Comparison of ENCODE assay signal across 8 cellular contexts in the genomic region with DNA sequence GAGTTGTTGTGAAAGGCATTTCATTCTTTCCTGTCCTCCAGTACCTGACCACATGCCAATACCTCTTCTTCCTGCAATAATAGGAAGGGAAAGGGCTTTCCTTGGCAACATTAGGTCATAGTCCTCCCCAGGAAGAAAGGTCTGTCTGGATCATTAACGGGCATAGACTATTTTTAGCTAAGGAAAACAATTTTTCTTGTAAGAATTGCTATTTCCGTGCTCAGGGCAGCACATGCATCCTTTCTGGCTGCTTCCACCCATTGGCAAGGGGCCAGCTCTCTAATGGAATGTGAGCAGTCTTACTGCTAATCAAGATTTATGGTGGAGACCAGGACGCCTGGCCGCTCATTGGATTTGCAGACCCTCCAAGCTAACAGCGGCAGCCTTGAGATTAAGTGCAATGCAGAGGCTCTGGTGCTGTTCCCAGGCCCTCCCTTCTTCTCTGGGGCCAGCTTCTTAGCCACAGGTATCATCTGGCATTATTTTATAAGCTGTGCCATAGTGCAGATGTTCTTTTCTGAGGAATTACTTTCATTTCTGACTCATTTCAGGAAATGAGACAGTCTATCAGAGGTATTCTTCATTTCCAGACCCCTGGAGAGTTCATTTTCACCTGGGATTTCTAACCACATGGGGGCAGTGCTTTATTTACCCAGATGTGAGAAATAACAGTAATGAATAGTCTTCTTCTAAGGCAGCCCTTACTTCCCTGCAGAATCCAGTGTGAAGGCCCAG. TPM values are rescaled to one million over a fixed set of nuclear protein-coding genes. Genes with fewer than 3 reads are reported as not detected.
DNase-seq lines count a peak whose midpoint lies in the region; ATAC-seq, FAIRE-seq and TF ChIP-seq lines count a peak whose summit lies in the region.

No MANE protein-coding gene starts in this region.

- TF ChIP-seq CTCF in MCF 10A (IDR thresholded peaks at IDR 0.05; ENCODE audit: unreplicated experiment) (peak; percentile 63), HepG2 (CRISPR knock-in tag; IDR thresholded peaks at IDR 0.05) (peak; percentile 45)

- 69% methylated on average over 3 of the region's 5 CpGs for WGBS in HepG2 (ENCODE audit: low lambda C conversion rate)
- 9% methylated on average over 5 of the region's 5 CpGs for WGBS in urinary bladder

- ATAC-seq in HG02678 (IDR thresholded peaks at IDR 0.05; ENCODE audit: unreplicated experiment) (peak; percentile 66), HepG2 (peak; percentile 88), GM21515 (IDR thresholded peaks at IDR 0.05; ENCODE audit: unreplicated experiment) (no peak)
- no peak for ATAC-seq in effector memory CD8-positive, alpha-beta T cell (replicated peaks)

- no peaks in the 10 kb centered on the region for H3K9me3 ChIP-seq in HepG2 (ENCODE audit: low read length)

- BruUV-seq in MCF 10A (replicated peaks; lab: Mats Ljungman, UMichigan) = no TSS peak
- no TSS peak for BruUV-seq in HepG2 (replicated peaks; lab: Mats Ljungman, UMichigan)

- CTCF ChIA-PET in MCF 10A (lab: Yijun Ruan, JAX) (interaction anchor here (0.6 to 2.4 kb wide), 28 partner anchors 8 to 717 kb away, joined by 3 to 25 read pairs (median 3); a partner anchor contains a TSS), HepG2 (lab: Yijun Ruan, JAX; ENCODE audit: low intra/inter-chr PET ratio, low total read pairs) (interaction anchor here (0.8 to 1.5 kb wide), 2 partner anchors 98 to 120 kb away, joined by 3 read pairs; no protein-coding TSS in a partner anchor)

- no peak for FAIRE-seq in HepG2 (lab: Jason Lieb, UNC)

- TF ChIP-seq RAD21 in HepG2 (CRISPR knock-in tag; IDR thresholded peaks at IDR 0.05) = 0 out of 2 replicates have a peak, but pooled peaks have one; percentile 25

- H3K27me3 Mint-ChIP-seq in MCF 10A (ENCODE audit: insufficient read depth, unreplicated experiment) = no peaks in the 10 kb centered on the region
- H3K27me3 Mint-ChIP-seq in effector memory CD8-positive, alpha-beta T cell = no peaks in the 10 kb centered on the region

- intact Hi-C loops in MCF 10A (cut with micrococcal nuclease) = loop anchor here (1.0 to 2.0 kb wide), 5 partner anchors 34 to 458 kb away; no protein-coding TSS in a partner anchor
- intact Hi-C loops in HepG2 (cut with micrococcal nuclease; ENCODE audit: unreplicated experiment) = loop anchor here (1.0 to 5.0 kb wide), 2 partner anchors 9 to 97 kb away; no protein-coding TSS in a partner anchor

- peak overlapping the region; percentile 58 for H3K4me3 Mint-ChIP-seq in MCF 10A (ENCODE audit: unreplicated experiment)
- no peak overlapping the region for H3K4me3 Mint-ChIP-seq in effector memory CD8-positive, alpha-beta T cell

- H3K27ac Mint-ChIP-seq in MCF 10A (ENCODE audit: low read depth, unreplicated experiment) = peak overlapping the region; percentile 61
- peak overlapping the region in 1 of 2 donors; percentile 10 for H3K27ac Mint-ChIP-seq in effector memory CD8-positive, alpha-beta T cell

- H3K36me3 Mint-ChIP-seq in MCF 10A (ENCODE audit: insufficient read depth, unreplicated experiment) = peaks cover 6% of the 10 kb centered on the region
- no peaks in the 10 kb centered on the region for H3K36me3 Mint-ChIP-seq in effector memory CD8-positive, alpha-beta T cell (ENCODE audit: insufficient read depth)

- no peaks in the 10 kb centered on the region for H3K9me3 Mint-ChIP-seq in MCF 10A (ENCODE audit: unreplicated experiment)
- no peaks in the 10 kb centered on the region for H3K9me3 Mint-ChIP-seq in effector memory CD8-positive, alpha-beta T cell

- H3K36me3 ChIP-seq in HepG2 (replicated peaks in 1 of 2; ENCODE audit: control insufficient read depth in 1 of 2, insufficient read depth in 2 of 2, low read length in 2 of 2) (no peaks in the 10 kb centered on the region), urinary bladder (ENCODE audit: insufficient read depth) (no peaks in the 10 kb centered on the region)

- H3K4me1 ChIP-seq in HepG2 (ENCODE audit: insufficient read depth, low read length) (peaks cover 16% of the 10 kb centered on the region), urinary bladder (ENCODE audit: insufficient read depth) (peaks cover 1% of the 10 kb centered on the region)

- in situ Hi-C loops in HepG2 (cut with HindIII; ENCODE audit: extremely low pct_ligation_motif_present, low pct_unique_long_range_greater_than_20kb) = no loop called here

- POLR2A ChIA-PET in MCF 10A (lab: Yijun Ruan, JAX) (interaction anchor here (0.7 to 4.9 kb wide), 10 partner anchors 12 to 71 kb away, joined by 3 to 28 read pairs (median 6); a partner anchor contains a TSS), HepG2 (lab: Yijun Ruan, JAX) (no interaction called here)

- H3K9ac ChIP-seq in HepG2 (ENCODE audit: insufficient read depth, low read depth, low read length) = no peak overlapping the region

- TF ChIP-seq EP300 in HepG2 (IDR thresholded peaks at IDR 0.05; ENCODE audit: low read depth in 2 of 2, low read length in 2 of 2) = no peak
- TF ChIP-seq EP300 in HepG2 (CRISPR knock-in tag; IDR thresholded peaks at IDR 0.05; ENCODE audit: borderline replicate concordance) = no peak

- H3K4me3 ChIP-seq in HepG2 (replicated peaks in 1 of 3; ENCODE audit: insufficient read depth in 1 of 3, low read depth in 2 of 3, low read length in 3 of 3) (no peak overlapping the region), urinary bladder (ENCODE audit: low read depth, low read length) (no peak overlapping the region)

- H3K4me2 ChIP-seq in HepG2 (ENCODE audit: low read depth, low read length) = no peak overlapping the region

- H3K4me1 Mint-ChIP-seq in MCF 10A (ENCODE audit: insufficient read depth, unreplicated experiment) = peaks cover 21% of the 10 kb centered on the region
- H3K4me1 Mint-ChIP-seq in effector memory CD8-positive, alpha-beta T cell (ENCODE audit: low read depth in 2 of 2) = peaks cover 24 to 36% of the 10 kb centered on the region in 2 donors

- H3K27me3 ChIP-seq in HepG2 (ENCODE audit: control insufficient read depth in 1 of 2, insufficient read depth in 2 of 2, low read length in 2 of 2) = no peaks in the 10 kb centered on the region

- H3K79me2 ChIP-seq in HepG2 (ENCODE audit: insufficient read depth, low read length) = peaks cover 20% of the 10 kb centered on the region

- H3K27ac ChIP-seq in HepG2 (ENCODE audit: extremely low read length, insufficient read depth, low read length) = no peak overlapping the region
- peak overlapping the region; percentile 14 for H3K27ac ChIP-seq in urinary bladder (ENCODE audit: low read depth)

- DNase-seq in ELF-1 (ENCODE audit: low read depth, low spot score) (peak; percentile 75), NCI-H226 (peak; percentile 91), MCF 10A (ENCODE audit: unreplicated experiment) (peak; percentile 89), HepG2 (ENCODE audit: low spot score) (peak; percentile 31)
- DNase-seq in effector memory CD8-positive, alpha-beta T cell = no peak

- H4K20me1 ChIP-seq in HepG2 (ENCODE audit: insufficient read depth, low read length) = peaks cover 6% of the 10 kb centered on the region; the same call in 1 of the 2 replicates

- H2AFZ ChIP-seq in HepG2 (ENCODE audit: low read length) = no peak overlapping the region

- no peak for TF ChIP-seq POLR2A in HepG2 (IDR thresholded peaks at IDR 0.05; ENCODE audit: insufficient read depth in 1 of 2, low read depth in 2 of 2, low read length in 2 of 2)

TF ChIP-seq in HepG2, 621 proteins besides CTCF, POLR2A, EP300 and RAD21 (continues in another document):
- no peak for TF ChIP-seq ZNF660 (CRISPR knock-in tag; IDR thresholded peaks at IDR 0.05; ENCODE audit: borderline replicate concordance, low read depth)
- TF ChIP-seq FOXA3 (CRISPR knock-in tag; IDR thresholded peaks at IDR 0.05) = peak; percentile 73
- TF ChIP-seq, protein P1, sequence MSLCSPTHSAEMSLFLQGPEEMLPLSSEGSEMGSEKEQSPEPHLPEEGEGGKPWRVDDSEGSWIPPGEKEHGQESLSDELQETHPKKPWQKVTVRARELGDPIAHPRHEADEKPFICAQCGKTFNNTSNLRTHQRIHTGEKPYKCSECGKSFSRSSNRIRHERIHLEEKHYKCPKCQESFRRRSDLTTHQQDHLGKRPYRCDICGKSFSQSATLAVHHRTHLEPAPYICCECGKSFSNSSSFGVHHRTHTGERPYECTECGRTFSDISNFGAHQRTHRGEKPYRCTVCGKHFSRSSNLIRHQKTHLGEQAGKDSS (CRISPR knock-in tag; IDR thresholded peaks at IDR 0.05; ENCODE audit: borderline replicate concordance, low read depth) = no peak
- TF ChIP-seq FOXA1 (IDR thresholded peaks at IDR 0.05) = no peak
- peak; percentile 68 for TF ChIP-seq FOXA1 (CRISPR knock-in tag; IDR thresholded peaks at IDR 0.05)
- no peak for TF ChIP-seq RBAK (CRISPR knock-in tag; IDR thresholded peaks at IDR 0.05)
- TF ChIP-seq HDAC6 (IDR thresholded peaks at IDR 0.05; ENCODE audit: low read depth, low read length) = no peak
- peak; percentile 50 for TF ChIP-seq STAG1 (CRISPR knock-in tag; IDR thresholded peaks at IDR 0.05)
- TF ChIP-seq ZNF101 (CRISPR knock-in tag; IDR thresholded peaks at IDR 0.05; ENCODE audit: borderline replicate concordance, low read depth) = no peak

RNA-seq across cellular contexts. Expression of a gene that starts 52.9 kb away (rescaled TPM):
- total RNA-seq in MCF 10A (2022) = 25.4 and 31.8 TPM in 2 replicates
- total RNA-seq in HepG2 (2016; rRNA removed; fragmentation: Illumina TruSeq; extraction: Trizol) = 45.8 and 57.1 TPM in 2 replicates
- total RNA-seq in HepG2 (2016; cell fraction: cytosol; rRNA removed; fragmentation: Illumina TruSeq; extraction: Trizol; ENCODE audit: low read depth) = 10.4 and 10.9 TPM in 2 replicates
- total RNA-seq in HepG2 (2016; cell fraction: insoluble cytoplasmic fraction; rRNA removed; fragmentation: Illumina TruSeq; extraction: Trizol) = 46.6 and 56.5 TPM in 2 replicates
- total RNA-seq in HepG2 (2016; cell fraction: membrane; rRNA removed; fragmentation: Illumina TruSeq; extraction: Trizol) = 24.2 and 24.6 TPM in 2 replicates
- total RNA-seq in HepG2 (2016; cell fraction: nucleus; rRNA removed; fragmentation: Illumina TruSeq; extraction: Trizol) = 64.7 and 71.5 TPM in 2 replicates
- 30.3 and 37.8 TPM in 2 replicates for polyA plus RNA-seq in HepG2 (2011; rRNA removed)
- polyA plus RNA-seq in HepG2 (2011; cell fraction: cytosol; rRNA removed) = 22.9 and 31.2 TPM in 2 replicates
- polyA plus RNA-seq in HepG2 (2011; cell fraction: nucleus; rRNA removed) = 13.8 and 15.5 TPM in 2 replicates
- polyA plus RNA-seq in HepG2 (2012) = 41.1 and 43.6 TPM in 2 replicates
- 2.1 and 2.3 TPM in 2 replicates for polyA plus RNA-seq in HepG2 (2016; cell fraction: cytosol; fragmentation: Illumina TruSeq; extraction: Trizol; ENCODE audit: low read depth)
- 36.6 and 38.9 TPM in 2 replicates for polyA plus RNA-seq in HepG2 (2016; cell fraction: insoluble cytoplasmic fraction; fragmentation: Illumina TruSeq; extraction: Trizol; ENCODE audit: low read depth)
- polyA plus RNA-seq in HepG2 (2016; cell fraction: membrane; fragmentation: Illumina TruSeq; extraction: Trizol; ENCODE audit: low read depth) = 8.9 and 9.1 TPM in 2 replicates
- 48.3 and 49.0 TPM in 2 replicates for polyA plus RNA-seq in HepG2 (2016; cell fraction: nucleus; fragmentation: Illumina TruSeq; extraction: Trizol; ENCODE audit: insufficient read depth, low read depth)
- polyA minus RNA-seq in HepG2 (2011; rRNA and poly(A)+ RNA removed; ENCODE audit: low replicate concordance) = 21.5 and 54.3 TPM in 2 replicates
- polyA minus RNA-seq in HepG2 (2011; cell fraction: cytosol; rRNA and poly(A)+ RNA removed) = 52.1 and 54.6 TPM in 2 replicates
- polyA minus RNA-seq in HepG2 (2011; cell fraction: nucleus; rRNA and poly(A)+ RNA removed) = 50.3 and 60.4 TPM in 2 replicates
- 163 TPM for total RNA-seq in urinary bladder
- polyA plus RNA-seq in urinary bladder = 63.7 TPM

Comparison
In these comparisons a context has a peak if more than half of its experiments do, and no peak if none do; other contexts are left out.
1. DNase-seq: peak in ELF-1 (single experiment), NCI-H226 (single experiment), MCF 10A (single experiment) and HepG2 (single experiment); none in effector memory CD8-positive, alpha-beta T cell (0 of 3).
2. ATAC-seq: peak in HG02678 (single experiment) and HepG2 (single experiment); none in effector memory CD8-positive, alpha-beta T cell (single experiment) and GM21515 (single experiment).